ENCODE assay signal across 14 cellular contexts in the genomic region with DNA sequence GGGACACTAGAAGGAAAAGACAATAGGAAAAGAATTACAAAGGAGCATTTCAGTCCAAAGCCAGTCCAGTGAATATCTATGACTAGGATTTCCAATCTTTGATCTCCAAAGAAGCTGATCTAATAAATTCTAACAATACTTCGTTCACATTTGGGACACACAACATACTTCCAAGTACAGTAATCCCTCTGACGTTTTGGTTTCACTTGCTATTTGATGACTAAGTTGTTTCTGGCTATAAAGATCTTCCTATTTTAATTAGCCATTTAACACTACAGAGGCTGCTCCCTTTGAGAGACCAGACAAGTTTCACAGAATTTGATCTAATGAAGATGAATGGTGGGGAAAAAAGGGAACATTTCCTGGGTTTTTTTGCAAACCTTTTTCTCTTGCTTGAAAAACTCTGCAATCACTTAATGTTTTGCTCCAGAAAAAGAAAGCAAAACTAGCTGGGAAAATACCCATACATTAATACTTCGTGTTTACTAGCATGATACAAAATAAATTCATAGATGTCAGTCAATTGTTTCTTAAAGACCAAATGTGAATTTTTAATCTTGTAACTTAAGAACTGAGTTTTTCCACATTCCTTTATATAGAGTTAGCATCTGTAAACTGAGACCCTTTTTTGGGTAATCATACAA. TPM values are rescaled to one million over a fixed set of nuclear protein-coding genes. Genes with fewer than 3 reads are reported as not detected.
DNase-seq lines count a peak whose midpoint lies in the region; ATAC-seq and TF ChIP-seq lines count a peak whose summit lies in the region.
"Had no signal": no experiment of that assay in that cellular context is flagged by ENCODE, and none has a peak within 500 bp of the region (broad histone marks: within the 10 kb centered on the region; RNA-seq: fewer than 3 reads in every experiment).

No MANE protein-coding gene starts in this region.

- peak overlapping the region; percentile 50 for H3K4me3 Mint-ChIP-seq in activated CD8-positive, alpha-beta T cell treated with anti-CD3 and anti-CD28 coated beads, Interleukin-2, amount 10 ng/mL, durations not matched to agents 7 days and 5 days
- H3K4me3 Mint-ChIP-seq: CD14-positive monocyte, H9 had no signal

- ATAC-seq in heart right ventricle (peak in 1 of 8 donors; percentile 59), left ventricle myocardium superior (no peak), GM18861 (IDR thresholded peaks at IDR 0.05; ENCODE audit: unreplicated experiment) (no peak)
- peak; percentile 21 for ATAC-seq in activated CD8-positive, alpha-beta T cell treated with anti-CD3 and anti-CD28 coated beads, Interleukin-2, amount 10 ng/mL, durations not matched to agents 7 days and 5 days

- H3K27ac Mint-ChIP-seq in activated CD8-positive, alpha-beta T cell treated with anti-CD3 and anti-CD28 coated beads, Interleukin-2, amount 10 ng/mL, durations not matched to agents 7 days and 5 days: peak overlapping the region; percentile 61

- WGBS in heart right ventricle, 2 donors: 48 to 64% methylated on average over 3 of the region's 3 CpGs
- 18% methylated on average over 3 of the region's 3 CpGs for WGBS in suprapubic skin

- H3K27ac ChIP-seq in heart right ventricle (peak overlapping the region in 7 of 10 donors; percentile 0 to 64 (median 25)), suprapubic skin (no peak overlapping the region)

- TF ChIP-seq EP300 in suprapubic skin (IDR thresholded peaks at IDR 0.05): no peak

- POLR2A ChIA-PET in activated CD8-positive, alpha-beta T cell treated with anti-CD3 and anti-CD28 coated beads, Interleukin-2, amount 10 ng/mL, durations not matched to agents 7 days and 5 days (lab: Charles Lee): interaction anchor here (0.6 kb wide), 1 partner anchor 31 kb away, joined by 4 read pairs; no protein-coding TSS in a partner anchor

- peaks cover 50% of the 10 kb centered on the region for H3K36me3 Mint-ChIP-seq in activated CD8-positive, alpha-beta T cell treated with anti-CD3 and anti-CD28 coated beads, Interleukin-2, amount 10 ng/mL, durations not matched to agents 7 days and 5 days (ENCODE audit: low read depth)

- peaks cover 0 to under 1% (median 0%) of the 10 kb centered on the region in 11 donors for H3K9me3 ChIP-seq in heart right ventricle
- H3K9me3 ChIP-seq in suprapubic skin: no peaks in the 10 kb centered on the region

- DNase-seq in heart right ventricle (no peak), left ventricle myocardium superior (no peak), fibroblast of villous mesenchyme (ENCODE audit: low read depth) (peak; percentile 83), suprapubic skin (ENCODE audit: low spot score in 2 of 2) (no peak), SHP77 treated with DMSO at 0.1 percent for 48 hours (lab: John Stamatoyannopoulos, UW) (no peak), HuH-7 (ENCODE audit: low spot score) (no peak)
- DNase-seq in activated CD8-positive, alpha-beta T cell treated with anti-CD3 and anti-CD28 coated beads, Interleukin-2, amount 10 ng/mL, durations not matched to agents 7 days and 5 days: no peak
- DNase-seq: cortex of kidney, H9, NCI-H187 treated with DMSO at 0.1 percent for 48 hours, substantia nigra had no signal

- H3K27me3 ChIP-seq in heart right ventricle: no peaks in the 10 kb centered on the region
- no peaks in the 10 kb centered on the region for H3K27me3 ChIP-seq in suprapubic skin

- H3K4me1 Mint-ChIP-seq in activated CD8-positive, alpha-beta T cell treated with anti-CD3 and anti-CD28 coated beads, Interleukin-2, amount 10 ng/mL, durations not matched to agents 7 days and 5 days (ENCODE audit: low read depth): peaks cover 31% of the 10 kb centered on the region

- H3K27me3 Mint-ChIP-seq in activated CD8-positive, alpha-beta T cell treated with anti-CD3 and anti-CD28 coated beads, Interleukin-2, amount 10 ng/mL, durations not matched to agents 7 days and 5 days (ENCODE audit: low read depth): no peaks in the 10 kb centered on the region

- CTCF ChIA-PET in activated CD8-positive, alpha-beta T cell treated with anti-CD3 and anti-CD28 coated beads, Interleukin-2, amount 10 ng/mL, durations not matched to agents 7 days and 5 days (lab: Charles Lee): interaction anchor here (0.8 kb wide), 1 partner anchor 9 kb away, joined by 3 read pairs; no protein-coding TSS in a partner anchor

- H3K4me1 ChIP-seq in heart right ventricle: peaks cover 0 to 23% (median 9%) of the 10 kb centered on the region in 9 donors
- H3K4me1 ChIP-seq in suprapubic skin: no peaks in the 10 kb centered on the region

- intact Hi-C loops in heart right ventricle (cut with DNase I) (no loop called here), left ventricle myocardium superior (cut with micrococcal nuclease) (no loop called here)

- H3K9me3 Mint-ChIP-seq in activated CD8-positive, alpha-beta T cell treated with anti-CD3 and anti-CD28 coated beads, Interleukin-2, amount 10 ng/mL, durations not matched to agents 7 days and 5 days (ENCODE audit: insufficient read depth): no peaks in the 10 kb centered on the region
- H3K9me3 Mint-ChIP-seq: H9 had no signal

- H3K4me3 ChIP-seq in heart right ventricle (peak overlapping the region in 4 of 10 donors; percentile 9 to 39 (median 14)), fibroblast of villous mesenchyme (ENCODE audit: low read depth, low read length) (peak overlapping the region; percentile 48), suprapubic skin (peak overlapping the region; percentile 5)

- no peak for TF ChIP-seq POLR2A in suprapubic skin (IDR thresholded peaks at IDR 0.05)

- TF ChIP-seq CTCF in heart right ventricle (IDR thresholded peaks at IDR 0.05): no peak
- TF ChIP-seq CTCF in fibroblast of villous mesenchyme (IDR thresholded peaks at IDR 0.05; ENCODE audit: insufficient read depth, low read depth, low read length): no peak
- no peak for TF ChIP-seq CTCF in suprapubic skin (IDR thresholded peaks at IDR 0.05)

- peaks cover 0 to 35% (median 0%) of the 10 kb centered on the region in 9 donors for H3K36me3 ChIP-seq in heart right ventricle
- H3K36me3 ChIP-seq in suprapubic skin: peaks cover 18% of the 10 kb centered on the region

RNA-seq across cellular contexts. Expression of gene GLIS1, which starts 27.9 kb away (rescaled TPM):
- total RNA-seq in heart right ventricle (under 1 TPM in 4 of 10 donors, not detected in 6; 0.09 to 0.10 (median 0.09) TPM), left ventricle myocardium superior (not detected), fibroblast of villous mesenchyme (0.43 and 0.97 TPM in 2 replicates), suprapubic skin (1 to 10 TPM in 1 of 4 donors, under 1 TPM in 3; 0.34 to 1.5 (median 0.59) TPM)
- under 1 TPM in 1 of 2 donors, not detected in 1; 0.06 TPM for polyA plus RNA-seq in heart right ventricle
- not detected for total RNA-seq in activated CD8-positive, alpha-beta T cell treated with anti-CD3 and anti-CD28 coated beads, Interleukin-2, amount 10 ng/mL, durations not matched to agents 7 days and 5 days
- total RNA-seq: activated CD8-positive, alpha-beta memory T cell treated with anti-CD3 and anti-CD28 coated beads for 36 hours had no signal
- polyA plus RNA-seq: CD14-positive monocyte had no signal
